In genomic region chr22:37214431-37215025, GRCh38 we compare ENCODE assay signal across 1 cellular context.
TF ChIP-seq lines count a peak whose summit lies in the region.

No MANE protein-coding gene starts in this region.

TF ChIP-seq in HepG2, 621 proteins besides CTCF, POLR2A, EP300 and RAD21 (continued from another document):
- no peak for TF ChIP-seq ZSCAN12 (CRISPR knock-in tag; IDR thresholded peaks at IDR 0.05)
- no peak for TF ChIP-seq ZBTB10 (CRISPR knock-in tag; IDR thresholded peaks at IDR 0.05; ENCODE audit: borderline replicate concordance)
